Comparison of ENCODE assay signal across 8 cellular contexts in genomic region chr7:114922652-114923402, GRCh38. TPM values are rescaled to one million over a fixed set of nuclear protein-coding genes. Genes with fewer than 3 reads are reported as not detected.
A peak's percentile ranks its signal among the peaks of the same experiment; 100 is the strongest.
DNase-seq lines count a peak whose midpoint lies in the region; ATAC-seq and TF ChIP-seq lines count a peak whose summit lies in the region.

No MANE protein-coding gene starts in this region.

- intact Hi-C loops in breast epithelium (cut with DNase I; ENCODE audit: low total_unique reads), result no loop called here

- CTCF ChIA-PET in CD8-positive, alpha-beta memory T cell (lab: Charles Lee), result interaction anchor here (1.0 to 3.0 kb wide), 8 partner anchors 8 to 294 kb away, joined by 3 to 11 read pairs (median 4); no protein-coding TSS in a partner anchor

- H3K36me3 Mint-ChIP-seq in CD8-positive, alpha-beta memory T cell, result peaks cover 0 to 11% (median 0%) of the 10 kb centered on the region in 3 donors

- no peaks in the 10 kb centered on the region for H3K27me3 ChIP-seq in CD8-positive, alpha-beta memory T cell (ENCODE audit: insufficient read depth, low read length, poor library complexity, severe bottlenecking)
- no peaks in the 10 kb centered on the region for H3K27me3 ChIP-seq in breast epithelium

- H3K4me3 ChIP-seq in CD8-positive, alpha-beta memory T cell (ENCODE audit: low read length), result peak overlapping the region; percentile 82
- H3K4me3 ChIP-seq in breast epithelium, result peak overlapping the region; percentile 86 to 87 (median 87)

- ATAC-seq in GM19468 (IDR thresholded peaks at IDR 0.05; ENCODE audit: extremely low read depth, unreplicated experiment), result peak; percentile 28
- ATAC-seq in HG03571 (IDR thresholded peaks at IDR 0.05; ENCODE audit: unreplicated experiment), result peak; percentile 26

- peak overlapping the region; percentile 77 for H3K27ac ChIP-seq in CD8-positive, alpha-beta memory T cell (ENCODE audit: low read depth, low read length)
- peak overlapping the region; percentile 88 to 97 for H3K27ac ChIP-seq in breast epithelium

- peak; percentile 30 to 75 (median 61) for DNase-seq in CD8-positive, alpha-beta memory T cell
- DNase-seq in T-helper 22 cell (ENCODE audit: low read depth) (peak; percentile 49), breast epithelium (ENCODE audit: low spot score in 2 of 2) (peak in 1 of 2 donors; percentile 22), kidney tubule cell (ENCODE audit: low spot score) (peak; percentile 61), 8988T (no peak)
- DNase-seq in stimulated activated CD4-positive, alpha-beta T cell treated with anti-CD3 and anti-CD28 coated beads, Interleukin-2, amount 100 ng/mL, for 48 hours, result peak; percentile 43 to 44

- TF ChIP-seq CTCF in breast epithelium (IDR thresholded peaks at IDR 0.05), result no peak

- H3K36me3 ChIP-seq in CD8-positive, alpha-beta memory T cell (ENCODE audit: insufficient read depth, low read length), result no peaks in the 10 kb centered on the region
- no peaks in the 10 kb centered on the region for H3K36me3 ChIP-seq in breast epithelium

- peaks cover 47 to 64% (median 60%) of the 10 kb centered on the region in 3 donors for H3K4me1 Mint-ChIP-seq in CD8-positive, alpha-beta memory T cell

- H3K9me3 ChIP-seq in CD8-positive, alpha-beta memory T cell (ENCODE audit: low read length), result no peaks in the 10 kb centered on the region
- no peaks in the 10 kb centered on the region for H3K9me3 ChIP-seq in breast epithelium

- H3K27me3 Mint-ChIP-seq in CD8-positive, alpha-beta memory T cell, result no peaks in the 10 kb centered on the region

- H3K4me1 ChIP-seq in CD8-positive, alpha-beta memory T cell (ENCODE audit: insufficient read depth, low read length), result peaks cover 32% of the 10 kb centered on the region
- no peaks in the 10 kb centered on the region for H3K4me1 ChIP-seq in breast epithelium

- peak overlapping the region; percentile 91 to 99 (median 96) for H3K27ac Mint-ChIP-seq in CD8-positive, alpha-beta memory T cell

- H3K9me3 Mint-ChIP-seq in CD8-positive, alpha-beta memory T cell, result no peaks in the 10 kb centered on the region

- POLR2A ChIA-PET in CD8-positive, alpha-beta memory T cell (lab: Charles Lee), result interaction anchor here (0.7 to 0.8 kb wide), 2 partner anchors 9 to 24 kb away, joined by 3 to 5 read pairs; no protein-coding TSS in a partner anchor

- TF ChIP-seq POLR2A in breast epithelium (IDR thresholded peaks at IDR 0.05), result no peak

- peak overlapping the region; percentile 89 to 99 (median 97) for H3K4me3 Mint-ChIP-seq in CD8-positive, alpha-beta memory T cell

RNA-seq across cellular contexts. Expression of gene MDFIC, which starts 0.9 kb away (rescaled TPM):
- 100 to 1,000 TPM; 131 to 135 TPM for total RNA-seq in CD8-positive, alpha-beta memory T cell
- polyA plus RNA-seq in CD8-positive, alpha-beta memory T cell, result 125 TPM
- total RNA-seq in breast epithelium, result 100 to 1,000 TPM in 1 of 3 donors, 10 to 100 TPM in 2; 29.9 to 146 (median 55.4) TPM
